Comparison of ENCODE assay signal across 13 cellular contexts in the genomic region with DNA sequence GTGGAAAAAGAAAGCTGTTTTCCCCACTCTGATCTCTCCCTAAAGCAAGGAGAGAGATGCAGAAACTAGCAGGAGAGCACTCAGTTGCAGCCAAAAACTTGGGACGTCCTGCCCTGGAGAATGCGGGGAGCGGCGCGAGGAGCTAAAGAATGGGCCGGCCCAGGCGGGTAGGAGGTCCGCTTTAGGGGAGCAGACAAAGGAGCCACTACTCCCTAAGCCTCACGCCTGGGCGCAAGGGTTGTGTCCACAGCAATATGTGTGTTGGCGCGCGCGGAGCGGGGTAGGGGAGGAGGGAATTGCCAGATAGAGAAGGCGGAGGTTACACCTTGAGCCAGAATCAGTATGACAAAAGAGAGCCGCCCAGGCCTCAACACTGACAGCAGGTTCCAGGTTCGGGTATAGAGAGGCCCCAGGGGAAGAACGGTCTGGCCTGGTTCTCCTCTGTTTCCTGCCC. TPM values are rescaled to one million over a fixed set of nuclear protein-coding genes. Genes with fewer than 3 reads are reported as not detected.
DNase-seq lines count a peak whose midpoint lies in the region; ATAC-seq, FAIRE-seq and TF ChIP-seq lines count a peak whose summit lies in the region.
"Had no signal": no experiment of that assay in that cellular context is flagged by ENCODE, and none has a peak within 500 bp of the region (broad histone marks: within the 10 kb centered on the region; RNA-seq: fewer than 3 reads in every experiment).

No MANE protein-coding gene starts in this region.

- H3K79me2 ChIP-seq in SK-N-SH (ENCODE audit: insufficient read depth) (peaks cover 87% of the 10 kb centered on the region), keratinocyte (ENCODE audit: control insufficient read depth, insufficient read depth, low read length) (peaks cover 77% of the 10 kb centered on the region)

- peaks cover 4% of the 10 kb centered on the region for H3F3A ChIP-seq in SK-N-SH (replicated peaks; ENCODE audit: insufficient read depth)

- H3K4me3 Mint-ChIP-seq in chondrocyte (ENCODE audit: unreplicated experiment) = peak overlapping the region; percentile 97
- H3K4me3 Mint-ChIP-seq: stimulated activated naive CD8-positive, alpha-beta T cell treated with anti-CD3 and anti-CD28 coated beads, Interleukin-15, Interleukin-2, amounts not matched to agents 100 ng/mL and 50 ng/mL, for 24 hours had no signal

- H2AFZ ChIP-seq in SK-N-SH (ENCODE audit: low read depth) (no peak overlapping the region), keratinocyte (ENCODE audit: control insufficient read depth, low read length) (no peak overlapping the region)

- intact Hi-C loops in upper lobe of right lung (cut with DNase I) = no loop called here

- no peaks in the 10 kb centered on the region for H3K9me1 ChIP-seq in keratinocyte (ENCODE audit: control insufficient read depth, extremely low read depth, insufficient read depth, low read length)

- no peaks in the 10 kb centered on the region for H3K27me3 ChIP-seq in SK-N-SH (ENCODE audit: insufficient read depth)
- no peaks in the 10 kb centered on the region for H3K27me3 ChIP-seq in keratinocyte (ENCODE audit: control insufficient read depth, extremely low read depth, insufficient read depth, low read length)
- H3K27me3 ChIP-seq in upper lobe of right lung = peaks cover 63% of the 10 kb centered on the region

- POLR2A ChIA-PET in SK-N-SH (lab: Yijun Ruan, JAX) = no interaction called here

- no peak overlapping the region for H3K27ac Mint-ChIP-seq in chondrocyte (ENCODE audit: unreplicated experiment)
- H3K27ac Mint-ChIP-seq: stimulated activated naive CD8-positive, alpha-beta T cell treated with anti-CD3 and anti-CD28 coated beads, Interleukin-15, Interleukin-2, amounts not matched to agents 100 ng/mL and 50 ng/mL, for 24 hours had no signal

- H3K4me3 ChIP-seq in SK-N-SH (ENCODE audit: low read depth in 2 of 2, low read length in 1 of 2) (peak overlapping the region; percentile 78 to 83; a peak in 3 of 4 replicates), keratinocyte (ENCODE audit: control insufficient read depth in 2 of 3, extremely low read depth in 1 of 3, insufficient read depth in 2 of 3, low read depth in 1 of 3, low read length in 3 of 3) (peak overlapping the region in 1 of 3 experiments; percentile 72), upper lobe of right lung (no peak overlapping the region)

- H3K9me2 ChIP-seq in SK-N-SH = no peaks in the 10 kb centered on the region

- H3K9ac ChIP-seq in SK-N-SH (peak overlapping the region; percentile 96), keratinocyte (ENCODE audit: control insufficient read depth, extremely low read depth, insufficient read depth, low read length) (no peak overlapping the region)

- no peak for TF ChIP-seq EP300 in SK-N-SH (IDR thresholded peaks at IDR 0.05; ENCODE audit: borderline replicate concordance in 1 of 2, low read depth in 1 of 2, low read length in 1 of 2)

- H3K36me3 ChIP-seq in SK-N-SH (replicated peaks in 1 of 2; ENCODE audit: control insufficient read depth in 1 of 2, insufficient read depth in 2 of 2, low read length in 1 of 2) (peaks cover 6 to 8% of the 10 kb centered on the region in 2 experiments), keratinocyte (ENCODE audit: control insufficient read depth in 2 of 2, extremely low read depth in 1 of 2, insufficient read depth in 2 of 2, low read length in 2 of 2) (peaks cover 0 to 5% of the 10 kb centered on the region in 2 experiments), upper lobe of right lung (no peaks in the 10 kb centered on the region)
- H3K36me3 ChIP-seq: ascending aorta, gastrocnemius medialis had no signal

- DNase-seq in SK-N-SH = no peak
- no peak for DNase-seq in chondrocyte (ENCODE audit: low spot score)
- no peak for DNase-seq in keratinocyte (ENCODE audit: low read depth, low spot score)
- DNase-seq in upper lobe of right lung = peak; percentile 65
- no peak for DNase-seq in NCI-H2081 (lab: John Stamatoyannopoulos, UW)
- DNase-seq in effector CD4-positive, alpha-beta T cell = no peak
- DNase-seq: gastrocnemius medialis, MM.1S, T-helper 2 cell had no signal

- no peak for TF ChIP-seq RAD21 in SK-N-SH (IDR thresholded peaks at IDR 0.05; ENCODE audit: low read length)

- H3K27me3 Mint-ChIP-seq in chondrocyte (ENCODE audit: low read depth) = no peaks in the 10 kb centered on the region

- no peak for TF ChIP-seq CTCF in SK-N-SH (IDR thresholded peaks at IDR 0.05)
- TF ChIP-seq CTCF in chondrocyte (IDR thresholded peaks at IDR 0.05) = no peak
- no peak for TF ChIP-seq CTCF in keratinocyte (optimal IDR thresholded peaks at IDR 0.05 in 1 of 3, IDR thresholded peaks at IDR 0.05 in 1 of 3, conservative IDR thresholded peaks at IDR 0.05 in 1 of 3; ENCODE audit: extremely low read depth in 1 of 3, insufficient read depth in 2 of 3, low read length in 3 of 3)
- TF ChIP-seq CTCF in upper lobe of right lung (IDR thresholded peaks at IDR 0.05) = no peak

- no peak for FAIRE-seq in keratinocyte (lab: Jason Lieb, UNC)

- H4K20me1 ChIP-seq in SK-N-SH (ENCODE audit: insufficient read depth) = no peaks in the 10 kb centered on the region
- H4K20me1 ChIP-seq in keratinocyte (ENCODE audit: control insufficient read depth, extremely low read depth, insufficient read depth, low read length) = no peaks in the 10 kb centered on the region

- no peaks in the 10 kb centered on the region for H3K36me3 Mint-ChIP-seq in chondrocyte (ENCODE audit: low read depth)

- dilution Hi-C loops in keratinocyte (cut with MboI; ENCODE audit: extremely low pct_ligation_motif_present, low sequenced_read_pairs) = loop anchor here (25.0 kb wide), 2 partner anchors 253 to 403 kb away; no protein-coding TSS in a partner anchor

- CTCF ChIA-PET in SK-N-SH (lab: Yijun Ruan, JAX) = interaction anchor here (0.7 to 4.1 kb wide), 8 partner anchors 8 to 767 kb away, joined by 3 to 24 read pairs (median 4); no protein-coding TSS in a partner anchor

- 90% methylated on average over 18 of the region's 19 CpGs for WGBS in SK-N-SH (ENCODE audit: low lambda C conversion rate)

- H3K9me3 ChIP-seq in SK-N-SH = no peaks in the 10 kb centered on the region
- no peaks in the 10 kb centered on the region for H3K9me3 ChIP-seq in keratinocyte (ENCODE audit: control insufficient read depth, low read depth, low read length)
- H3K9me3 ChIP-seq in upper lobe of right lung = no peaks in the 10 kb centered on the region
- H3K9me3 ChIP-seq: ascending aorta, gastrocnemius medialis had no signal

- no peaks in the 10 kb centered on the region for H3K9me3 Mint-ChIP-seq in chondrocyte (ENCODE audit: low read depth)
- H3K9me3 Mint-ChIP-seq: stimulated activated naive CD8-positive, alpha-beta T cell treated with anti-CD3 and anti-CD28 coated beads, Interleukin-15, Interleukin-2, amounts not matched to agents 100 ng/mL and 50 ng/mL, for 24 hours had no signal

- peaks cover 0 to 29% of the 10 kb centered on the region in 2 experiments; a peak in 2 of 4 replicates for H3K4me1 ChIP-seq in SK-N-SH (ENCODE audit: control insufficient read depth in 1 of 2, insufficient read depth in 2 of 2, low read depth in 1 of 2, low read length in 1 of 2)
- H3K4me1 ChIP-seq in keratinocyte (ENCODE audit: control insufficient read depth, extremely low read depth, insufficient read depth, low read length) = peaks cover 35% of the 10 kb centered on the region
- no peaks in the 10 kb centered on the region for H3K4me1 ChIP-seq in upper lobe of right lung

- ATAC-seq in SK-N-SH treated with all-trans-retinoic acid at 6 μM for 48 hours (no peak), upper lobe of right lung (no peak), GM18861 (IDR thresholded peaks at IDR 0.05; ENCODE audit: unreplicated experiment) (no peak)
- ATAC-seq: gastrocnemius medialis had no signal

- H3K27ac ChIP-seq in SK-N-SH (ENCODE audit: low read depth in 2 of 2, low read length in 1 of 2) (peak overlapping the region in 1 of 2 experiments; percentile 88; a peak in 2 of 4 replicates), keratinocyte (ENCODE audit: control insufficient read depth, insufficient read depth, low read length) (no peak overlapping the region), upper lobe of right lung (no peak overlapping the region)
- H3K27ac ChIP-seq: ascending aorta had no signal

- H3K4me2 ChIP-seq in SK-N-SH (peak overlapping the region; percentile 98), keratinocyte (ENCODE audit: control insufficient read depth, extremely low read depth, insufficient read depth, low read depth, low read length) (peak overlapping the region; percentile 80)

- peaks cover 52% of the 10 kb centered on the region for H3K4me1 Mint-ChIP-seq in chondrocyte (ENCODE audit: low read depth)

TF ChIP-seq in SK-N-SH, 30 proteins besides CTCF, POLR2A, EP300 and RAD21 (continues in another document):
- TF ChIP-seq, protein P1, sequence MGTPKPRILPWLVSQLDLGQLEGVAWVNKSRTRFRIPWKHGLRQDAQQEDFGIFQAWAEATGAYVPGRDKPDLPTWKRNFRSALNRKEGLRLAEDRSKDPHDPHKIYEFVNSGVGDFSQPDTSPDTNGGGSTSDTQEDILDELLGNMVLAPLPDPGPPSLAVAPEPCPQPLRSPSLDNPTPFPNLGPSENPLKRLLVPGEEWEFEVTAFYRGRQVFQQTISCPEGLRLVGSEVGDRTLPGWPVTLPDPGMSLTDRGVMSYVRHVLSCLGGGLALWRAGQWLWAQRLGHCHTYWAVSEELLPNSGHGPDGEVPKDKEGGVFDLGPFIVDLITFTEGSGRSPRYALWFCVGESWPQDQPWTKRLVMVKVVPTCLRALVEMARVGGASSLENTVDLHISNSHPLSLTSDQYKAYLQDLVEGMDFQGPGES (IDR thresholded peaks at IDR 0.05; ENCODE audit: low read depth, low read length) = no peak

TF ChIP-seq in SK-N-SH treated with all-trans-retinoic acid at 6 μM for 48 hours, 23 proteins besides CTCF, POLR2A, EP300 and RAD21 (continues in another document):
- no peak for TF ChIP-seq OSR1 (CRISPR knock-in tag; IDR thresholded peaks at IDR 0.05)

RNA-seq across cellular contexts. Expression of a gene that starts 2.9 kb away (rescaled TPM):
- 27.1 and 30.7 TPM in 2 replicates for polyA plus RNA-seq in SK-N-SH (2012; rRNA removed)
- 13.5 and 23.5 TPM in 2 replicates for polyA plus RNA-seq in SK-N-SH (2012; cell fraction: cytosol; rRNA removed)
- polyA plus RNA-seq in SK-N-SH (2012; cell fraction: nucleus; rRNA removed) = 57.8 and 62.1 TPM in 2 replicates
- total RNA-seq in chondrocyte = 11.1 to 24.5 TPM (median 11.6 TPM) in 3 replicates
- polyA plus RNA-seq in keratinocyte = 7.1 to 18.7 TPM (median 9.4 TPM) in 3 replicates
- polyA plus RNA-seq in keratinocyte (2011; ENCODE audit: low read depth) = 4.0 TPM
- 3.9 and 4.5 TPM in 2 replicates for polyA plus RNA-seq in keratinocyte (2011; cell fraction: cytosol; rRNA removed)
- polyA plus RNA-seq in keratinocyte (2011; cell fraction: nucleus; rRNA removed) = 16.4 and 17.6 TPM in 2 replicates
- 4.5 and 16.4 TPM in 2 replicates for polyA plus RNA-seq in keratinocyte (2012; ENCODE audit: low replicate concordance)
- 14.8 to 31.6 TPM (median 18.3 TPM) in 3 replicates for polyA minus RNA-seq in keratinocyte
- polyA minus RNA-seq in keratinocyte (2011; cell fraction: cytosol; rRNA and poly(A)+ RNA removed) = 22.4 TPM
- 45.5 TPM in 2 replicates for polyA minus RNA-seq in keratinocyte (2011; cell fraction: nucleus; rRNA and poly(A)+ RNA removed)
- total RNA-seq in upper lobe of right lung = 24.5 TPM
